ENCODE assay signal across 12 cellular contexts in the genomic region with DNA sequence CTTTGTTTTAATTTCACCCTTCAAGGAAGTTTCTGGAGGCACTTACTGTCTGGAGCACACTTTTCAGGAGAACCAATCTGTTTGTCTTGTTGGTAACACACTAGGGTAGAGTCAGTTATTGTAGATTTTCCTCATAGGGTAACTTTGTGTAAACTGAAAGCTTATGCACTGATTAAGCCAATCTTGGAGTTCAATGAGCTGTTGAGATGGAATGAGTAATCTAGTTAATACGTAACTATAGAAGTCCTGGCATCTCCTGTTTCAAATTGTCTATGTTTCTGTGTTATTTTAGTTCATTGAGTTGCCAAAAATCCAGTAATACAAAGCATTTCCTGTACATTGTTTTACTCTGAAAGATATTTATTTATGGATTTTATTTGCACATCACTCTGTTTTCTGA.
A peak's percentile ranks its signal among the peaks of the same experiment; 100 is the strongest.
DNase-seq lines count a peak whose midpoint lies in the region; ATAC-seq and TF ChIP-seq lines count a peak whose summit lies in the region.
"Had no signal": no experiment of that assay in that cellular context is flagged by ENCODE, and none has a peak within 500 bp of the region (broad histone marks: within the 10 kb centered on the region; RNA-seq: fewer than 3 reads in every experiment).

No MANE protein-coding gene starts in this region.

- peak overlapping the region; percentile 48 for H3K27ac ChIP-seq in 22Rv1

- ATAC-seq in GM18511 (IDR thresholded peaks at IDR 0.05; ENCODE audit: unreplicated experiment) (no peak), HG02885 (IDR thresholded peaks at IDR 0.05; ENCODE audit: poor library complexity, unreplicated experiment) (no peak)
- ATAC-seq: Panc1 had no signal

- in situ Hi-C loops in astrocyte of the spinal cord (cut with HindIII; ENCODE audit: low sequenced_read_pairs), result no loop called here

- H3K4me3 ChIP-seq in HFF-Myc (replicated peaks; ENCODE audit: low read depth, low read length), result no peak overlapping the region
- no peak overlapping the region for H3K4me3 ChIP-seq in astrocyte of the spinal cord (ENCODE audit: low read depth, low read length)

- DNase-seq in HFF-Myc (ENCODE audit: extremely low read depth, low read depth) (peak; percentile 36), astrocyte of the spinal cord (ENCODE audit: low read depth, low spot score) (peak; percentile 89), kidney glomerular epithelial cell (lab: John Stamatoyannopoulos, UW) (peak; percentile 95), hippocampal formation (lab: John Stamatoyannopoulos, UW) (no peak), midbrain (lab: John Stamatoyannopoulos, UW) (no peak)
- DNase-seq: activated CD4-positive, alpha-beta memory T cell treated with anti-CD3 and anti-CD28 coated beads, Interleukin-2, amount 10 ng/mL, durations not matched to agents 7 days and 5 days; KBM-7; stimulated activated CD4-positive, alpha-beta T cell treated with anti-CD3 and anti-CD28 coated beads, Interleukin-2, amount 100 ng/mL, for 48 hours had no signal

- TF ChIP-seq CTCF in 22Rv1 (IDR thresholded peaks at IDR 0.05), result no peak
- no peak for TF ChIP-seq CTCF in HFF-Myc (IDR thresholded peaks at IDR 0.05; ENCODE audit: low read depth, low read length, missing control alignments)
- no peak for TF ChIP-seq CTCF in astrocyte of the spinal cord (IDR thresholded peaks at IDR 0.05; ENCODE audit: low read depth, low read length)

Comparison
In these comparisons a context has a peak if more than half of its experiments do, and no peak if none do; other contexts are left out.
1. DNase-seq: peak in HFF-Myc (single experiment), astrocyte of the spinal cord (single experiment) and kidney glomerular epithelial cell (single experiment); none in hippocampal formation (0 of 2) and midbrain (single experiment).